Comparison of ENCODE assay signal across 17 cellular contexts in the genomic region with DNA sequence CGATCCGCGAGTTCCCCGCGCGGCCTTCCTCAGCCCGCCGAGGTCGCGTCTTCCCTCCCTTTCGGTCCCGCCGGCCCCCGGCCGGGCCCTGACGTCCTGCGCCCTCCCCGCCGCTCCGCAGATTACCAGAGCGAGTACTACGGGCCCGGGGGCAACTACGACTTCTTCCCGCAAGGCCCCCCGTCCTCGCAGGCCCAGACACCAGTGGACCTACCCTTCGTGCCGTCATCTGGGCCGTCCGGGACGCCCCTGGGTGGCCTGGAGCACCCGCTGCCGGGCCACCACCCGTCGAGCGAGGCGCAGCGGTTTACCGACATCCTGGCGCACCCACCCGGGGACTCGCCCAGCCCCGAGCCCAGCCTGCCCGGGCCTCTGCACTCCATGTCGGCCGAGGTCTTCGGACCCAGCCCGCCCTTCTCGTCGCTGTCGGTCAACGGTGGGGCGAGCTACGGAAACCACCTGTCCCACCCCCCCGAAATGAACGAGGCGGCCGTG. TPM values are rescaled to one million over a fixed set of nuclear protein-coding genes. Genes with fewer than 3 reads are reported as not detected.
DNase-seq lines count a peak whose midpoint lies in the region; ATAC-seq and TF ChIP-seq lines count a peak whose summit lies in the region.
"Had no signal": no experiment of that assay in that cellular context is flagged by ENCODE, and none has a peak within 500 bp of the region (broad histone marks: within the 10 kb centered on the region; RNA-seq: fewer than 3 reads in every experiment).

No MANE protein-coding gene starts in this region.

- intact Hi-C loops in right cardiac atrium (cut with DNase I), result no loop called here
- intact Hi-C loops in upper lobe of right lung (cut with DNase I), result no loop called here

- TF ChIP-seq CTCF in right atrium auricular region (IDR thresholded peaks at IDR 0.05) (no peak), upper lobe of right lung (IDR thresholded peaks at IDR 0.05) (no peak)

- no peaks in the 10 kb centered on the region for H3K9me3 ChIP-seq in right cardiac atrium (ENCODE audit: control insufficient read depth, low read length)
- no peaks in the 10 kb centered on the region for H3K9me3 ChIP-seq in right atrium auricular region
- H3K9me3 ChIP-seq in mesodermal cell (ENCODE audit: control insufficient read depth, low read length), result no peaks in the 10 kb centered on the region
- H3K9me3 ChIP-seq in upper lobe of right lung, result no peaks in the 10 kb centered on the region

- no peaks in the 10 kb centered on the region for H3K36me3 ChIP-seq in right atrium auricular region
- no peaks in the 10 kb centered on the region for H3K36me3 ChIP-seq in mesodermal cell (ENCODE audit: control insufficient read depth, insufficient read depth, low read length)
- no peaks in the 10 kb centered on the region for H3K36me3 ChIP-seq in upper lobe of right lung
- H3K36me3 ChIP-seq: Peyer's patch had no signal

- H3K4me1 ChIP-seq in right cardiac atrium (ENCODE audit: control insufficient read depth, insufficient read depth, low read length) (peaks cover 5% of the 10 kb centered on the region), right atrium auricular region (peaks cover 0 to 37% of the 10 kb centered on the region in 2 donors), mesodermal cell (ENCODE audit: control insufficient read depth, insufficient read depth, low read length, poor library complexity, severe bottlenecking) (peaks cover 20% of the 10 kb centered on the region), upper lobe of right lung (peaks cover 26% of the 10 kb centered on the region)
- H3K4me1 ChIP-seq: parathyroid adenoma had no signal

- WGBS in right cardiac atrium, result 5% methylated on average over 59 of the region's 59 CpGs
- WGBS in mesodermal cell (ENCODE audit: insufficient coverage in 2 of 2), 2 experiments, result 1 to 7% methylated on average over 20 to 48 of the region's 59 CpGs

- H3K27ac ChIP-seq in right cardiac atrium (ENCODE audit: low read length), result no peak overlapping the region
- no peak overlapping the region for H3K27ac ChIP-seq in right atrium auricular region
- H3K27ac ChIP-seq in mesodermal cell (ENCODE audit: low read depth, low read length, severe bottlenecking), result no peak overlapping the region
- no peak overlapping the region for H3K27ac ChIP-seq in upper lobe of right lung
- H3K27ac ChIP-seq: C4-2B, parathyroid adenoma, Peyer's patch had no signal

- ATAC-seq in right cardiac atrium (no peak), upper lobe of right lung (peak; percentile 8), GM21381 (IDR thresholded peaks at IDR 0.05; ENCODE audit: unreplicated experiment) (no peak), HG03039 (IDR thresholded peaks at IDR 0.05; ENCODE audit: unreplicated experiment) (no peak)

- peak in 1 of 3 donors; percentile 43 for DNase-seq in right cardiac atrium
- no peak for DNase-seq in right atrium auricular region (ENCODE audit: low spot score)
- peak; percentile 65 for DNase-seq in ecto neural progenitor cell (ENCODE audit: low spot score)
- no peak for DNase-seq in upper lobe of right lung
- DNase-seq in cortex of kidney (lab: John Stamatoyannopoulos, UW), result no peak
- DNase-seq: NCI-H1092 treated with DMSO at 0.1 percent for 48 hours; NCI-H446 treated with DMSO at 0.1 percent for 48 hours; Peyer's patch; stimulated activated CD4-positive, alpha-beta T cell treated with anti-CD3 and anti-CD28 coated beads, Interleukin-2, amount 100 ng/mL, for 24 hours; stimulated activated naive CD4-positive, alpha-beta T cell treated with Interleukin-2 at 50 U/mL for 16 hours had no signal

- H3K27me3 ChIP-seq in right cardiac atrium (ENCODE audit: control insufficient read depth, insufficient read depth) (no peaks in the 10 kb centered on the region), right atrium auricular region (peaks cover 68 to 85% of the 10 kb centered on the region in 2 donors), upper lobe of right lung (peaks cover 100% of the 10 kb centered on the region)

- peak overlapping the region; percentile 1 for H3K4me3 ChIP-seq in right cardiac atrium (ENCODE audit: low read length)
- H3K4me3 ChIP-seq in right atrium auricular region, result peak overlapping the region in 1 of 2 donors; percentile 31
- H3K4me3 ChIP-seq in mesodermal cell (ENCODE audit: extremely low read depth, insufficient read depth, low read length, poor library complexity, severe bottlenecking), result peak overlapping the region; percentile 29
- no peak overlapping the region for H3K4me3 ChIP-seq in upper lobe of right lung
- H3K4me3 ChIP-seq: lung had no signal

RNA-seq across cellular contexts. Expression of gene LHX1, which starts 5.4 kb away (rescaled TPM):
- total RNA-seq in right cardiac atrium (not detected), right atrium auricular region (not detected), upper lobe of right lung (not detected)
- polyA plus RNA-seq in right cardiac atrium, result not detected
- polyA plus RNA-seq in mesodermal cell (2013, experiment 1 of 2), result 3.7 TPM
- polyA plus RNA-seq in mesodermal cell (2013, experiment 2 of 2), result 2.6 TPM
- total RNA-seq: lung, Peyer's patch had no signal
- polyA plus RNA-seq: adipose tissue, lung had no signal

RNA-seq across cellular contexts. Expression of gene AATF, which starts 6.1 kb away (rescaled TPM):
- total RNA-seq in right cardiac atrium, result 10 to 100 TPM; 22.2 to 32.9 (median 24.5) TPM
- polyA plus RNA-seq in right cardiac atrium, result 19.9 TPM
- 10 to 100 TPM; 17.8 to 23.2 TPM for total RNA-seq in right atrium auricular region
- polyA plus RNA-seq in mesodermal cell (2013, experiment 1 of 2), result 32.4 TPM
- polyA plus RNA-seq in mesodermal cell (2013, experiment 2 of 2), result 28.9 TPM
- total RNA-seq in upper lobe of right lung, result 42.8 TPM
